In the genomic region with DNA sequence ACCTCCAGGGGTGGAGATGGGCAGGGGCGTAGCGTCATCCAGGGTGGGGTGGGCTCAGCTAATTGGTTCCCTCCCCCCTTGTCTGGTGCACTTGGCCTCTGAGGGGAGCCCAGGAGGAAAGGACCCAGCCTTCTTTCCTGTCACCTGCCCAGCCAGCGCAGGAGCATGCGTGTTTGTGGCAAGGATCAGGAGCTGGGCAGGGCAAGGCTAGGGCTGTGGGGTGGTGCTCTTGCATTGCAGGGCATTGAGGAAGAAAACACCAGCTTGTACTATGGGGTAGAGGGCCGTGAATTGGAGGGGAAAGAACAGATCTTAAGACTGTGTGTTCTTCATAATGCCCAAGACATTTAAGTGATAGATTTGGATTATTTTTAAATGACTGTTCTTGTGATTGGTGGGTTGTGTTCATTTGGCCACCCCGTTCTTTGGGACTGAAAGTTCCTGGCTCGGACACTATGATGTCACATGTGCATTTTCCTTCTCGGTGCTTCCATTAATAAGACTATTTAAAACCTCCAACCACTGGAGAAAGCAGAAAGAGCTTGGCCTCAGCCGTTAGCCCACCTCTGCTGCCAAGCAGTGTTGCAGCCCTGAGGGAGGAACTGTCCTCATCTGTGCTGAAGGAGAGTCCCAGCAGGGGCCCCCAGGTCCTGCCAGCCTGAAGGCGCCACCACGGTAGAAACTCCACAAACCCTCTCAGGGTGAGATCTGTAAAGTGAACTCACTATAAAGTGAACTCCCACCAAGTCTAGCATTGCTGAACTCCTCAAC, we compare ENCODE assay signal across 19 cellular contexts.
A peak's percentile ranks its signal among the peaks of the same experiment; 100 is the strongest.
DNase-seq lines count a peak whose midpoint lies in the region; ATAC-seq and TF ChIP-seq lines count a peak whose summit lies in the region.
"Had no signal": no experiment of that assay in that cellular context is flagged by ENCODE, and none has a peak within 500 bp of the region (broad histone marks: within the 10 kb centered on the region; RNA-seq: fewer than 3 reads in every experiment).

No MANE protein-coding gene starts in this region.

- peaks cover 12% of the 10 kb centered on the region for H3K4me1 Mint-ChIP-seq in WTC11
- peaks cover 0 to 8% of the 10 kb centered on the region in 2 donors for H3K4me1 Mint-ChIP-seq in natural killer cell treated with Interleukin-12 subunit alpha and Interleukin-12 subunit beta and Interleukin-15 and Interleukin-18, amount 100 ng/mL, for 72 hours (ENCODE audit: low read depth in 2 of 2)
- H3K4me1 Mint-ChIP-seq: CD4-positive, CD25-positive, alpha-beta regulatory T cell had no signal

- TF ChIP-seq POLR2A in gastrocnemius medialis (IDR thresholded peaks at IDR 0.05) = peak; percentile 11 to 30

- peaks cover 39 to 45% of the 10 kb centered on the region in 2 donors for H3K4me1 ChIP-seq in gastrocnemius medialis
- H3K4me1 ChIP-seq: Caco-2 had no signal

- no peaks in the 10 kb centered on the region for H3K9me3 ChIP-seq in gastrocnemius medialis
- H3K9me3 ChIP-seq: Caco-2, MG63 had no signal

- 0 out of 2 replicates have a peak overlapping the region, but pooled peaks have one; percentile 24 for H3K27ac Mint-ChIP-seq in WTC11
- no peak overlapping the region for H3K27ac Mint-ChIP-seq in natural killer cell treated with Interleukin-12 subunit alpha and Interleukin-12 subunit beta and Interleukin-15 and Interleukin-18, amount 100 ng/mL, for 72 hours
- H3K27ac Mint-ChIP-seq: CD4-positive, CD25-positive, alpha-beta regulatory T cell; HFFc6 had no signal

- intact Hi-C loops in Right ventricle myocardium superior (cut with DNase I) = loop anchor here (5.0 kb wide), 1 partner anchor 149 kb away; no protein-coding TSS in a partner anchor
- intact Hi-C loops in left cardiac atrium (cut with DNase I) = no loop called here
- intact Hi-C loops in gastrocnemius medialis (cut with DNase I; ENCODE audit: low total_unique reads) = no loop called here

- H3K36me3 Mint-ChIP-seq in WTC11 = 0 out of 2 replicates have a peak, but pooled peaks cover 2% of the 10 kb centered on the region
- H3K36me3 Mint-ChIP-seq in natural killer cell treated with Interleukin-12 subunit alpha and Interleukin-12 subunit beta and Interleukin-15 and Interleukin-18, amount 100 ng/mL, for 72 hours = no peaks in the 10 kb centered on the region
- H3K36me3 Mint-ChIP-seq: CD4-positive, CD25-positive, alpha-beta regulatory T cell had no signal

- DNase-seq in Right ventricle myocardium superior = no peak
- DNase-seq in left cardiac atrium = no peak
- peak; percentile 21 to 33 for DNase-seq in Kasumi-1 (lab: John Stamatoyannopoulos, UW)
- no peak for DNase-seq in WTC11 (ENCODE audit: low spot score)
- peak; percentile 53 to 63 for DNase-seq in gastrocnemius medialis
- no peak for DNase-seq in hepatic stellate cell (ENCODE audit: low spot score)
- no peak for DNase-seq in natural killer cell treated with Interleukin-12 subunit alpha and Interleukin-12 subunit beta and Interleukin-15 and Interleukin-18, amount 100 ng/mL, for 72 hours (ENCODE audit: low spot score)
- DNase-seq: Caco-2; CD4-positive, CD25-positive, alpha-beta regulatory T cell; DMS53; HFFc6; KG1; MG63; NCI-H1417 treated with DMSO at 0.1 percent for 48 hours; NCI-H2029 treated with DMSO at 0.1 percent for 48 hours; NCI-H510A; NCI-H82; SIG-M5 had no signal

- peaks cover 7% of the 10 kb centered on the region; the same call in 1 of the 2 replicates for H3K27me3 Mint-ChIP-seq in WTC11 (ENCODE audit: low read depth)
- H3K27me3 Mint-ChIP-seq in natural killer cell treated with Interleukin-12 subunit alpha and Interleukin-12 subunit beta and Interleukin-15 and Interleukin-18, amount 100 ng/mL, for 72 hours = no peaks in the 10 kb centered on the region

- peak; percentile 53 for ATAC-seq in Right ventricle myocardium superior (ENCODE audit: poor library complexity)
- ATAC-seq in left cardiac atrium = no peak
- no peak for ATAC-seq in WTC11
- ATAC-seq in gastrocnemius medialis = peak; percentile 21 to 57
- no peak for ATAC-seq in natural killer cell treated with Interleukin-12 subunit alpha and Interleukin-12 subunit beta and Interleukin-15 and Interleukin-18, amount 100 ng/mL, for 72 hours
- ATAC-seq in GM21529 (IDR thresholded peaks at IDR 0.05; ENCODE audit: unreplicated experiment) = no peak

- peak overlapping the region; percentile 85 to 90 (median 86) for H3K27ac ChIP-seq in gastrocnemius medialis

- no peaks in the 10 kb centered on the region for H3K36me3 ChIP-seq in gastrocnemius medialis
- H3K36me3 ChIP-seq: MG63 had no signal

- CTCF ChIA-PET in WTC11 (lab: Charles Lee) = interaction anchor here (1.0 to 1.1 kb wide), 2 partner anchors 19 to 48 kb away, joined by 3 read pairs; no protein-coding TSS in a partner anchor

- POLR2A ChIA-PET in WTC11 (lab: Charles Lee) = no interaction called here

- TF ChIP-seq CTCF in WTC11 (IDR thresholded peaks at IDR 0.05) (no peak), gastrocnemius medialis (IDR thresholded peaks at IDR 0.05 in 4 of 5, conservative IDR thresholded peaks at IDR 0.05 in 1 of 5) (no peak)

- in situ Hi-C loops in gastrocnemius medialis (cut with MboI; ENCODE audit: low sequenced_read_pairs in 4 of 4) = loop anchor here in 3 of 4 donors (5.0 to 25.0 kb wide), 2 partner anchors 144 to 154 kb away; no protein-coding TSS in a partner anchor

- H3K27me3 ChIP-seq in gastrocnemius medialis = no peaks in the 10 kb centered on the region
- H3K27me3 ChIP-seq: MG63 had no signal

- peaks cover 16% of the 10 kb centered on the region for H3K9me3 Mint-ChIP-seq in WTC11
- no peaks in the 10 kb centered on the region for H3K9me3 Mint-ChIP-seq in natural killer cell treated with Interleukin-12 subunit alpha and Interleukin-12 subunit beta and Interleukin-15 and Interleukin-18, amount 100 ng/mL, for 72 hours
- H3K9me3 Mint-ChIP-seq: HFFc6 had no signal

- H3K4me3 Mint-ChIP-seq in WTC11 = no peak overlapping the region
- H3K4me3 Mint-ChIP-seq in natural killer cell treated with Interleukin-12 subunit alpha and Interleukin-12 subunit beta and Interleukin-15 and Interleukin-18, amount 100 ng/mL, for 72 hours = no peak overlapping the region
- H3K4me3 Mint-ChIP-seq: CD4-positive, CD25-positive, alpha-beta regulatory T cell; HFFc6 had no signal

- H3K4me3 ChIP-seq in gastrocnemius medialis = no peak overlapping the region
- H3K4me3 ChIP-seq: MG63 had no signal

TF ChIP-seq in WTC11, 78 proteins besides CTCF, POLR2A, EP300 and RAD21:
- TF ChIP-seq SOX15 (CRISPR knock-in tag; IDR thresholded peaks at IDR 0.05) (no peak), RORB (CRISPR knock-in tag; IDR thresholded peaks at IDR 0.05) (no peak), CREB1 (CRISPR knock-in tag; IDR thresholded peaks at IDR 0.05) (no peak), HMGA2 (CRISPR knock-in tag; IDR thresholded peaks at IDR 0.05) (no peak), ZNF232 (CRISPR knock-in tag; IDR thresholded peaks at IDR 0.05) (no peak), TEAD1 (CRISPR knock-in tag; IDR thresholded peaks at IDR 0.05) (no peak), ZNF396 (CRISPR knock-in tag; IDR thresholded peaks at IDR 0.05; ENCODE audit: borderline replicate concordance) (no peak), GRHL2 (CRISPR knock-in tag; IDR thresholded peaks at IDR 0.05; ENCODE audit: insufficient replicate concordance, severe bottlenecking) (no peak), PRRX2 (CRISPR knock-in tag; IDR thresholded peaks at IDR 0.05) (no peak), TCF7 (CRISPR knock-in tag; IDR thresholded peaks at IDR 0.05; ENCODE audit: low read depth) (no peak), ATF1 (CRISPR knock-in tag; IDR thresholded peaks at IDR 0.05) (no peak)
- TF ChIP-seq, protein P1, sequence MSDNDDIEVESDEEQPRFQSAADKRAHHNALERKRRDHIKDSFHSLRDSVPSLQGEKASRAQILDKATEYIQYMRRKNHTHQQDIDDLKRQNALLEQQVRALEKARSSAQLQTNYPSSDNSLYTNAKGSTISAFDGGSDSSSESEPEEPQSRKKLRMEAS (CRISPR knock-in tag; IDR thresholded peaks at IDR 0.05) = no peak
- TF ChIP-seq, protein P2, sequence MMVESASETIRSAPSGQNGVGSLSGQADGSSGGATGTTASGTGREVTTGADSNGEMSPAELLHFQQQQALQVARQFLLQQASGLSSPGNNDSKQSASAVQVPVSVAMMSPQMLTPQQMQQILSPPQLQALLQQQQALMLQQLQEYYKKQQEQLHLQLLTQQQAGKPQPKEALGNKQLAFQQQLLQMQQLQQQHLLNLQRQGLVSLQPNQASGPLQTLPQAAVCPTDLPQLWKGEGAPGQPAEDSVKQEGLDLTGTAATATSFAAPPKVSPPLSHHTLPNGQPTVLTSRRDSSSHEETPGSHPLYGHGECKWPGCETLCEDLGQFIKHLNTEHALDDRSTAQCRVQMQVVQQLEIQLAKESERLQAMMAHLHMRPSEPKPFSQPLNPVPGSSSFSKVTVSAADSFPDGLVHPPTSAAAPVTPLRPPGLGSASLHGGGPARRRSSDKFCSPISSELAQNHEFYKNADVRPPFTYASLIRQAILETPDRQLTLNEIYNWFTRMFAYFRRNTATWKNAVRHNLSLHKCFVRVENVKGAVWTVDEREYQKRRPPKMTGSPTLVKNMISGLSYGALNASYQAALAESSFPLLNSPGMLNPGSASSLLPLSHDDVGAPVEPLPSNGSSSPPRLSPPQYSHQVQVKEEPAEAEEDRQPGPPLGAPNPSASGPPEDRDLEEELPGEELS (CRISPR knock-in tag; IDR thresholded peaks at IDR 0.05) = no peak
- TF ChIP-seq, protein P3, sequence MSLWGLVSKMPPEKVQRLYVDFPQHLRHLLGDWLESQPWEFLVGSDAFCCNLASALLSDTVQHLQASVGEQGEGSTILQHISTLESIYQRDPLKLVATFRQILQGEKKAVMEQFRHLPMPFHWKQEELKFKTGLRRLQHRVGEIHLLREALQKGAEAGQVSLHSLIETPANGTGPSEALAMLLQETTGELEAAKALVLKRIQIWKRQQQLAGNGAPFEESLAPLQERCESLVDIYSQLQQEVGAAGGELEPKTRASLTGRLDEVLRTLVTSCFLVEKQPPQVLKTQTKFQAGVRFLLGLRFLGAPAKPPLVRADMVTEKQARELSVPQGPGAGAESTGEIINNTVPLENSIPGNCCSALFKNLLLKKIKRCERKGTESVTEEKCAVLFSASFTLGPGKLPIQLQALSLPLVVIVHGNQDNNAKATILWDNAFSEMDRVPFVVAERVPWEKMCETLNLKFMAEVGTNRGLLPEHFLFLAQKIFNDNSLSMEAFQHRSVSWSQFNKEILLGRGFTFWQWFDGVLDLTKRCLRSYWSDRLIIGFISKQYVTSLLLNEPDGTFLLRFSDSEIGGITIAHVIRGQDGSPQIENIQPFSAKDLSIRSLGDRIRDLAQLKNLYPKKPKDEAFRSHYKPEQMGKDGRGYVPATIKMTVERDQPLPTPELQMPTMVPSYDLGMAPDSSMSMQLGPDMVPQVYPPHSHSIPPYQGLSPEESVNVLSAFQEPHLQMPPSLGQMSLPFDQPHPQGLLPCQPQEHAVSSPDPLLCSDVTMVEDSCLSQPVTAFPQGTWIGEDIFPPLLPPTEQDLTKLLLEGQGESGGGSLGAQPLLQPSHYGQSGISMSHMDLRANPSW (CRISPR knock-in tag; conservative IDR thresholded peaks at IDR 0.05; ENCODE audit: low read depth) = no peak
TF ChIP-seq in WTC11: peak in this region for 0.

Comparison
In these comparisons a context has a peak if more than half of its experiments do, and no peak if none do; other contexts are left out.
1. ATAC-seq: peak in Right ventricle myocardium superior (single experiment) and gastrocnemius medialis (2 of 2); none in left cardiac atrium (0 of 2), WTC11 (single experiment), natural killer cell treated with Interleukin-12 subunit alpha and Interleukin-12 subunit beta and Interleukin-15 and Interleukin-18, amount 100 ng/mL, for 72 hours (0 of 2) and GM21529 (single experiment).
2. DNase-seq: peak in Kasumi-1 (2 of 2) and gastrocnemius medialis (2 of 2); none in Right ventricle myocardium superior (single experiment), left cardiac atrium (single experiment), WTC11 (single experiment), hepatic stellate cell (single experiment) and natural killer cell treated with Interleukin-12 subunit alpha and Interleukin-12 subunit beta and Interleukin-15 and Interleukin-18, amount 100 ng/mL, for 72 hours (single experiment).